8 cellular contexts compared by ENCODE assay signal in the genomic region with DNA sequence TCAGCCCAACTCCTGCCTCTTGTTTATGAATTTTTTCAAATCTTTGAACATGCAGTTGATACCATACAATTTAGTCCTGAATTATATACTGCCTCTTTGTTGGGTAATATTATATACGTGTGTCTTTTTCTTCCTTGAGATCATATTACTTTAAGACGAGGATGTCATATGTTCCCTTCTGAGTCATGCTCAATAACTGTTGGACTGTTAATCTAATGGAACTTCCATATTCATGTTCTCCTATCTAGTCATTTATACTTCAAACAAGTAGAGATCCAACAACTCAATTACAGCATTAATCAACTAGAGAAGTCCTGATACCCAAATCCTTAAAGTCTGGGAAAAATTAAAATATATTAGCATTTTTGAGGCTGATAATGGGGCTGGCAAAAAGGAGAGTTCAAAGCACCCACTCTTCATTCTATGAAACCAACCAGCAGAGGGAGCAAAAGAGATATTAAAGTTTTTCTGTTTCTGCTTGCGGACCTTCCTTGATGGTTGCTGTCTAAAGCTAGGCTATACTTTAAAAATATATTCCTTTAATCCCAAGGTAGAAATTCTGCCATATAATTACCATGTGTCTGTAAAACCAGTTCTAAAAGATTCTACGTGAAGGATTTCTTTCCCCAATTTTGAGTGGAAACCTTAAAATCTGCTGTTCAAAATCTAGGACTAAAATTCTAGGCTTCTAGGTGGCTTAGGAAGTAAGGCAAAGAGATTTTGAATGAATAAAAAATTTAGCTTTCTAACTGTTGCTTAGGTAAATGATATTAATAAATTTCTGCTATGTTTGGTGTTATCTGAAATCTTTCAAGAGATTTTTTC.
DNase-seq lines count a peak whose midpoint lies in the region; ATAC-seq and TF ChIP-seq lines count a peak whose summit lies in the region.

No MANE protein-coding gene starts in this region.

- peak; percentile 57 to 69 for TF ChIP-seq CTCF in fibroblast of lung (conservative IDR thresholded peaks at IDR 0.05 in 1 of 2, IDR thresholded peaks at IDR 0.05 in 1 of 2; ENCODE audit: low read depth in 1 of 2, low read length in 2 of 2)

- H2AFZ ChIP-seq in fibroblast of lung (ENCODE audit: low read length): no peak overlapping the region

- no peaks in the 10 kb centered on the region for H3K79me2 ChIP-seq in fibroblast of lung (ENCODE audit: control insufficient read depth, insufficient read depth, low read length)

- H3K4me2 ChIP-seq in fibroblast of lung (ENCODE audit: extremely low read depth, insufficient read depth, low read length): no peak overlapping the region

- peak; percentile 46 for DNase-seq in SIG-M5 treated with dmso at 0.1 percent for 504 hours (lab: John Stamatoyannopoulos, UW; ENCODE audit: unreplicated experiment)
- DNase-seq in SIG-M5 (lab: John Stamatoyannopoulos, UW): no peak
- peak; percentile 51 for DNase-seq in RKO (ENCODE audit: low spot score)
- peak; percentile 53 to 68 for DNase-seq in fibroblast of lung (ENCODE audit: low read depth in 2 of 2)
- peak; percentile 47 for DNase-seq in retina
- DNase-seq in T-helper 1 cell: no peak
- DNase-seq in stimulated activated CD4-positive, alpha-beta T cell treated with anti-CD3 and anti-CD28 coated beads, Interleukin-4, amount 100 ng/mL, for 1 hour: no peak

- no peaks in the 10 kb centered on the region for H4K20me1 ChIP-seq in fibroblast of lung (ENCODE audit: control insufficient read depth, extremely low read depth, insufficient read depth, low read length)

- H3K4me3 ChIP-seq in fibroblast of lung (replicated peaks in 1 of 4; ENCODE audit: control extremely low read depth in 1 of 4, insufficient read depth in 1 of 4, low read depth in 3 of 4, low read length in 4 of 4): no peak overlapping the region

- no peak overlapping the region for H3K9ac ChIP-seq in fibroblast of lung (ENCODE audit: insufficient read depth, low read length)

- no peaks in the 10 kb centered on the region for H3K36me3 ChIP-seq in fibroblast of lung (ENCODE audit: control insufficient read depth, insufficient read depth, low read length)

- no peak overlapping the region for H3K27ac ChIP-seq in fibroblast of lung (ENCODE audit: insufficient read depth, low read length)

- no peaks in the 10 kb centered on the region for H3K9me3 ChIP-seq in fibroblast of lung (ENCODE audit: control insufficient read depth, insufficient read depth, low read depth, low read length)

- H3K27me3 ChIP-seq in fibroblast of lung (ENCODE audit: control insufficient read depth, insufficient read depth, low read length): no peaks in the 10 kb centered on the region

- peaks cover 6% of the 10 kb centered on the region for H3K4me1 ChIP-seq in fibroblast of lung (ENCODE audit: control insufficient read depth, extremely low read depth, insufficient read depth, low read length)

- peak; percentile 76 for ATAC-seq in HG03378 (IDR thresholded peaks at IDR 0.05; ENCODE audit: unreplicated experiment)

Comparison
In these comparisons a context has a peak if more than half of its experiments do, and no peak if none do; other contexts are left out.
1. DNase-seq: peak in SIG-M5 treated with dmso at 0.1 percent for 504 hours (single experiment), RKO (single experiment), fibroblast of lung (2 of 2) and retina (single experiment); none in SIG-M5 (single experiment), T-helper 1 cell (0 of 5) and stimulated activated CD4-positive, alpha-beta T cell treated with anti-CD3 and anti-CD28 coated beads, Interleukin-4, amount 100 ng/mL, for 1 hour (single experiment).